20 cellular contexts compared by ENCODE assay signal in the genomic region with DNA sequence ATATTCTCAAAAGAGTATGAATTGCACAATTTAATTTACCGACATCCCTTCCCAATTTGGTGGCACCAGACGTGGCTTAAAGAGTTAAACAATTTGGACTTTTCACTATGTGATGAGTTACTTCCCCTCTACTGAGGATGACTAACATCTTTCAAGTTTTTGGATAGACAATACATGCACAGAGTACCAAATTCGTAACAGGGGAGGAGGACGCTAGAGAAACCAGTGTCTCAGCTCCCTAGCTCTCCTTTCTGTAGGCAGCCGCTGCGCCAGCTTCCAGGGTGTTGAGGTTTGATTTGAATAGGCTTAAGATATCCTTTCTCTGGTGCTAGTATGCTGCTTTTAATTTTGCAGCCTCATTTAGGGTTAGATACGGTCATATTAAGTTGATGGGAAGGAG.
DNase-seq lines count a peak whose midpoint lies in the region; ATAC-seq, FAIRE-seq and TF ChIP-seq lines count a peak whose summit lies in the region.
"Had no signal": no experiment of that assay in that cellular context is flagged by ENCODE, and none has a peak within 500 bp of the region (broad histone marks: within the 10 kb centered on the region; RNA-seq: fewer than 3 reads in every experiment).

No MANE protein-coding gene starts in this region.

- TF ChIP-seq CTCF in brain (conservative IDR thresholded peaks at IDR 0.05) = no peak
- no peak for TF ChIP-seq CTCF in nephron (IDR thresholded peaks at IDR 0.05; ENCODE audit: unreplicated experiment in 3 of 3)

- ATAC-seq in activated naive CD4-positive, alpha-beta T cell treated with anti-CD3 and anti-CD28 coated beads, Interleukin-2, amount 50 U/mL, for 72 hours = no peak
- ATAC-seq: activated CD4-positive, CD25-positive, alpha-beta regulatory T cell treated with anti-CD3 and anti-CD28 coated beads, Interleukin-2, amount 50 U/mL, for 24 hours; heart left ventricle; left lobe of liver had no signal

- H3K4me1 Mint-ChIP-seq in brain (peaks cover 22% of the 10 kb centered on the region), nephron (peaks cover 21% of the 10 kb centered on the region)
- H3K4me1 Mint-ChIP-seq in activated naive CD4-positive, alpha-beta T cell treated with anti-CD3 and anti-CD28 coated beads for 36 hours (ENCODE audit: low read depth) = peaks cover 34% of the 10 kb centered on the region

- peak; percentile 37 for FAIRE-seq in urothelium cell line (lab: Jason Lieb, UNC)

- H3K9me3 Mint-ChIP-seq in activated naive CD4-positive, alpha-beta T cell treated with anti-CD3 and anti-CD28 coated beads, Interleukin-2, amount 50 U/mL, for 72 hours = no peaks in the 10 kb centered on the region
- H3K9me3 Mint-ChIP-seq in brain = peaks cover 0 to 23% (median 4%) of the 10 kb centered on the region in 5 experiments
- H3K9me3 Mint-ChIP-seq in nephron = peaks cover 12% of the 10 kb centered on the region
- no peaks in the 10 kb centered on the region for H3K9me3 Mint-ChIP-seq in activated naive CD4-positive, alpha-beta T cell treated with anti-CD3 and anti-CD28 coated beads for 36 hours

- intact Hi-C loops in activated naive CD4-positive, alpha-beta T cell treated with anti-CD3 and anti-CD28 coated beads for 36 hours (cut with micrococcal nuclease) = no loop called here

- H3K36me3 Mint-ChIP-seq in activated naive CD4-positive, alpha-beta T cell treated with anti-CD3 and anti-CD28 coated beads, Interleukin-2, amount 50 U/mL, for 72 hours = peaks cover 11 to 14% of the 10 kb centered on the region in 2 donors
- H3K36me3 Mint-ChIP-seq in brain (peaks cover 59% of the 10 kb centered on the region), nephron (ENCODE audit: low read depth) (peaks cover 49% of the 10 kb centered on the region)
- H3K36me3 Mint-ChIP-seq in activated naive CD4-positive, alpha-beta T cell treated with anti-CD3 and anti-CD28 coated beads for 36 hours (ENCODE audit: low read depth) = peaks cover 6% of the 10 kb centered on the region

- H3K27ac Mint-ChIP-seq in activated naive CD4-positive, alpha-beta T cell treated with anti-CD3 and anti-CD28 coated beads, Interleukin-2, amount 50 U/mL, for 72 hours = peak overlapping the region; percentile 11 to 12
- H3K27ac Mint-ChIP-seq in brain (peak overlapping the region; percentile 5 to 93 (median 74)), nephron (peak overlapping the region in 2 of 3 experiments; percentile 5 to 11)
- H3K27ac Mint-ChIP-seq in activated naive CD4-positive, alpha-beta T cell treated with anti-CD3 and anti-CD28 coated beads for 36 hours = no peak overlapping the region
- H3K27ac Mint-ChIP-seq: mesothelial cell of epicardium had no signal

- H3K27me3 Mint-ChIP-seq in brain (peaks cover 4% of the 10 kb centered on the region), nephron (ENCODE audit: low read depth) (no peaks in the 10 kb centered on the region)
- no peaks in the 10 kb centered on the region for H3K27me3 Mint-ChIP-seq in activated naive CD4-positive, alpha-beta T cell treated with anti-CD3 and anti-CD28 coated beads for 36 hours (ENCODE audit: low read depth)
- H3K27me3 Mint-ChIP-seq: CD4-positive, CD25-positive, alpha-beta regulatory T cell had no signal

- H3K4me3 Mint-ChIP-seq in brain (peak overlapping the region in 1 of 5 experiments; percentile 27), nephron (no peak overlapping the region)
- H3K4me3 Mint-ChIP-seq in activated naive CD4-positive, alpha-beta T cell treated with anti-CD3 and anti-CD28 coated beads for 36 hours = no peak overlapping the region
- H3K4me3 Mint-ChIP-seq: mesothelial cell of epicardium had no signal

- CTCF ChIA-PET in activated naive CD4-positive, alpha-beta T cell treated with anti-CD3 and anti-CD28 coated beads for 36 hours (lab: Charles Lee) = no interaction called here

- DNase-seq in activated naive CD4-positive, alpha-beta T cell treated with anti-CD3 and anti-CD28 coated beads, Interleukin-2, amount 50 U/mL, for 72 hours (ENCODE audit: low spot score in 2 of 2) = no peak
- DNase-seq in activated naive CD4-positive, alpha-beta T cell (lab: John Stamatoyannopoulos, UW) = no peak
- DNase-seq in urothelium cell line (ENCODE audit: low spot score) (no peak), DMS53 (lab: John Stamatoyannopoulos, UW) (no peak), germinal center (ENCODE audit: low spot score) (no peak)
- DNase-seq in activated naive CD4-positive, alpha-beta T cell treated with anti-CD3 and anti-CD28 coated beads for 36 hours = no peak
- DNase-seq: activated effector memory CD4-positive, alpha-beta T cell treated with anti-CD3 and anti-CD28 coated beads, Interleukin-2, amount 50 U/mL, for 16 hours; CD4-positive, CD25-positive, alpha-beta regulatory T cell; H7; heart left ventricle; IMR-90; NCI-H1436 treated with DMSO at 0.1 percent for 48 hours; NCI-H2171 treated with DMSO at 0.1 percent for 48 hours; NCI-H526; T-helper 9 cell had no signal
